In genomic region chr22:49966041-49966715, GRCh38 we compare ENCODE assay signal across 9 cellular contexts. TPM values are rescaled to one million over a fixed set of nuclear protein-coding genes. Genes with fewer than 3 reads are reported as not detected.
A peak's percentile ranks its signal among the peaks of the same experiment; 100 is the strongest.
DNase-seq lines count a peak whose midpoint lies in the region; ATAC-seq and TF ChIP-seq lines count a peak whose summit lies in the region.
"Had no signal": no experiment of that assay in that cellular context is flagged by ENCODE, and none has a peak within 500 bp of the region (broad histone marks: within the 10 kb centered on the region; RNA-seq: fewer than 3 reads in every experiment).

No MANE protein-coding gene starts in this region.

- H3K36me3 ChIP-seq in lower lobe of right lung (peaks cover 40% of the 10 kb centered on the region), subcutaneous abdominal adipose tissue (ENCODE audit: control insufficient read depth in 5 of 5, insufficient read depth in 5 of 5, low read length in 5 of 5) (peaks cover 0 to 37% (median 25%) of the 10 kb centered on the region in 5 donors)

- DNase-seq in activated CD4-positive, CD25-positive, alpha-beta regulatory T cell treated with anti-CD3 and anti-CD28 coated beads, Interleukin-2, amount 50 U/mL, for 72 hours = peak; percentile 29
- no peak for DNase-seq in activated CD4-positive, CD25-positive, alpha-beta regulatory T cell (lab: John Stamatoyannopoulos, UW)
- DNase-seq in lower lobe of right lung (no peak), NCI-H1105 treated with DMSO at 0.1 percent for 48 hours (lab: John Stamatoyannopoulos, UW) (no peak), C1 segment of cervical spinal cord (lab: John Stamatoyannopoulos, UW) (no peak), AG20443 (ENCODE audit: low spot score) (no peak)

- H3K27me3 ChIP-seq in lower lobe of right lung (ENCODE audit: low read depth) = no peaks in the 10 kb centered on the region
- H3K27me3 ChIP-seq in subcutaneous abdominal adipose tissue (ENCODE audit: control insufficient read depth in 5 of 5, insufficient read depth in 4 of 5, low read length in 5 of 5) = no peaks in the 10 kb centered on the region

- TF ChIP-seq CTCF in lower lobe of right lung (IDR thresholded peaks at IDR 0.05) = no peak

- peak overlapping the region in 4 of 5 donors; percentile 62 to 97 (median 89) for H3K9ac ChIP-seq in subcutaneous abdominal adipose tissue (ENCODE audit: low read length in 5 of 5)

- H3K4me1 ChIP-seq in lower lobe of right lung (peaks cover 80% of the 10 kb centered on the region), subcutaneous abdominal adipose tissue (ENCODE audit: control insufficient read depth in 5 of 5, insufficient read depth in 5 of 5, low read length in 5 of 5) (peaks cover 10 to 95% (median 79%) of the 10 kb centered on the region in 5 donors)

- ATAC-seq in lower lobe of right lung = no peak

- H3K9me3 ChIP-seq in lower lobe of right lung (no peaks in the 10 kb centered on the region), subcutaneous abdominal adipose tissue (ENCODE audit: control insufficient read depth in 5 of 5, low read length in 5 of 5) (no peaks in the 10 kb centered on the region)

- H3K4me3 ChIP-seq in lower lobe of right lung = peak overlapping the region; percentile 95
- H3K4me3 ChIP-seq in subcutaneous abdominal adipose tissue (ENCODE audit: low read depth in 1 of 5, low read length in 5 of 5) = peak overlapping the region in 4 of 5 donors; percentile 25 to 99 (median 46)

- peak overlapping the region; percentile 89 for H3K27ac ChIP-seq in angular gyrus (ENCODE audit: low read depth, low read length)
- peak overlapping the region; percentile 90 for H3K27ac ChIP-seq in lower lobe of right lung
- peak overlapping the region; percentile 98 for H3K27ac ChIP-seq in subcutaneous abdominal adipose tissue (ENCODE audit: low read depth, low read length)

- intact Hi-C loops in lower lobe of right lung (cut with DNase I) = no loop called here

RNA-seq across cellular contexts. Expression of gene PIM3, which starts 5.6 kb away (rescaled TPM):
- 94.7 TPM for total RNA-seq in lower lobe of right lung

RNA-seq across cellular contexts. Expression of gene IL17REL, which starts 46.4 kb away (rescaled TPM):
- 0.09 TPM for total RNA-seq in lower lobe of right lung
- total RNA-seq: aorta had no signal

RNA-seq across cellular contexts. Expression of gene CRELD2, which starts 47.7 kb away (rescaled TPM):
- 42.7 TPM for total RNA-seq in lower lobe of right lung

RNA-seq across cellular contexts. Expression of gene ALG12, which starts 47.9 kb away (rescaled TPM):
- total RNA-seq in lower lobe of right lung = 25.9 TPM
